ENCODE assay signal across 1 cellular context in genomic region chr18:63975632-63976031, GRCh38.
TF ChIP-seq lines count a peak whose summit lies in the region.

No MANE protein-coding gene starts in this region.

TF ChIP-seq in HepG2, 621 proteins besides CTCF, POLR2A, EP300 and RAD21:
- TF ChIP-seq AFF4 (CRISPR knock-in tag; IDR thresholded peaks at IDR 0.05), result no peak
